8 cellular contexts compared by ENCODE assay signal in genomic region chr19:1259206-1259872, GRCh38. TPM values are rescaled to one million over a fixed set of nuclear protein-coding genes. Genes with fewer than 3 reads are reported as not detected.
A peak's percentile ranks its signal among the peaks of the same experiment; 100 is the strongest.
DNase-seq lines count a peak whose midpoint lies in the region; ATAC-seq and TF ChIP-seq lines count a peak whose summit lies in the region.

No MANE protein-coding gene starts in this region.

- peak overlapping the region; percentile 84 to 93 (median 90) for H3K27ac ChIP-seq in adrenal gland
- peak overlapping the region; percentile 45 for H3K27ac ChIP-seq in iPS-18a (ENCODE audit: low read length)
- no peak overlapping the region for H3K27ac ChIP-seq in foreskin keratinocyte

- intact Hi-C loops in adrenal gland (cut with DNase I) = no loop called here

- H3K9me3 ChIP-seq in adrenal gland (replicated peaks in 1 of 3) (no peaks in the 10 kb centered on the region), iPS-18a (ENCODE audit: control insufficient read depth, low read depth, low read length) (no peaks in the 10 kb centered on the region)

- WGBS in adrenal gland, 4 donors = 9 to 11% (median 11%) methylated on average over 8 to 17 of the region's 17 CpGs

- peak; percentile 56 for DNase-seq in SK-MEL-5 (ENCODE audit: low read depth, low spot score)
- peak; percentile 75 to 87 (median 78) for DNase-seq in adrenal gland
- peak; percentile 60 for DNase-seq in stimulated activated CD4-positive, alpha-beta T cell treated with anti-CD3 and anti-CD28 coated beads, Interleukin-12 subunit alpha, Interleukin-12 subunit beta, amount 100 ng/mL, for 4 hours
- DNase-seq in NCI-H187 (lab: John Stamatoyannopoulos, UW) = no peak
- no peak for DNase-seq in foreskin keratinocyte

- H3K36me3 ChIP-seq in adrenal gland (replicated peaks in 1 of 2) = peaks cover 0 to 40% of the 10 kb centered on the region in 2 donors
- H3K36me3 ChIP-seq in iPS-18a (ENCODE audit: control insufficient read depth, low read depth, low read length) = peaks cover 36% of the 10 kb centered on the region

- H3K27me3 ChIP-seq in adrenal gland (no peaks in the 10 kb centered on the region), iPS-18a (ENCODE audit: control insufficient read depth, insufficient read depth, low read length) (no peaks in the 10 kb centered on the region), foreskin keratinocyte (no peaks in the 10 kb centered on the region)

- H3K9ac ChIP-seq in iPS-18a (ENCODE audit: low read length) = peak overlapping the region; percentile 5

- H3K4me1 ChIP-seq in adrenal gland (replicated peaks in 1 of 2) (peaks cover 50 to 66% of the 10 kb centered on the region in 2 donors), iPS-18a (ENCODE audit: control insufficient read depth, low read depth, low read length) (peaks cover 30% of the 10 kb centered on the region), foreskin keratinocyte (peaks cover 10% of the 10 kb centered on the region)

- ATAC-seq in HG03045 (IDR thresholded peaks at IDR 0.05; ENCODE audit: unreplicated experiment) (peak; percentile 25), foreskin keratinocyte (no peak)

- TF ChIP-seq POLR2A in GM10847 (IDR thresholded peaks at IDR 0.05; ENCODE audit: extremely low read depth, insufficient read length) (peak; percentile 75), adrenal gland (IDR thresholded peaks at IDR 0.05) (no peak)

- H3K4me3 ChIP-seq in adrenal gland (peak overlapping the region in 1 of 4 donors; percentile 30), iPS-18a (ENCODE audit: low read length) (no peak overlapping the region)

- TF ChIP-seq CTCF in adrenal gland (IDR thresholded peaks at IDR 0.05) (no peak), foreskin keratinocyte (conservative IDR thresholded peaks at IDR 0.05) (no peak)

- in situ Hi-C loops in SK-MEL-5 (cut with HindIII; ENCODE audit: low pct_unique_long_range_greater_than_20kb, low sequenced_read_pairs) = no loop called here

RNA-seq across cellular contexts. Expression of gene CIRBP, which starts 9.8 kb away (rescaled TPM):
- 93.9 and 95.0 TPM in 2 replicates for total RNA-seq in SK-MEL-5 (2014; rRNA removed; shearing (Covaris generic))
- 126 and 167 TPM in 2 replicates for polyA plus RNA-seq in SK-MEL-5 (2015; cell fraction: cytosol; rRNA removed)
- polyA plus RNA-seq in SK-MEL-5 (2015; cell fraction: nucleus; rRNA removed) = 705 and 795 TPM in 2 replicates
- total RNA-seq in adrenal gland (1,000 to 10,000 TPM in 1 of 8 donors, 100 to 1,000 TPM in 7; 317 to 1,164 (median 685) TPM), foreskin keratinocyte (95.4 and 99.9 TPM in 2 replicates)
- polyA plus RNA-seq in adrenal gland (100 to 1,000 TPM; 360 to 990 (median 737) TPM), foreskin keratinocyte (128 and 129 TPM in 2 replicates)

RNA-seq across cellular contexts. Expression of gene MIDN, which starts 11.0 kb away (rescaled TPM):
- 4.6 and 8.8 TPM in 2 replicates for total RNA-seq in SK-MEL-5 (2014; rRNA removed; shearing (Covaris generic))
- polyA plus RNA-seq in SK-MEL-5 (2015; cell fraction: cytosol; rRNA removed) = 59.8 and 82.0 TPM in 2 replicates
- 118 and 124 TPM in 2 replicates for polyA plus RNA-seq in SK-MEL-5 (2015; cell fraction: nucleus; rRNA removed)
- total RNA-seq in adrenal gland (100 to 1,000 TPM in 5 of 8 donors, 10 to 100 TPM in 3; 20.0 to 189 (median 113) TPM), foreskin keratinocyte (21.3 and 24.4 TPM in 2 replicates)
- polyA plus RNA-seq in adrenal gland (10 to 100 TPM; 15.5 to 73.0 (median 46.8) TPM), foreskin keratinocyte (16.6 and 17.7 TPM in 2 replicates)

RNA-seq across cellular contexts. Expression of gene FAM174C, which starts 16.0 kb away (rescaled TPM):
- total RNA-seq in SK-MEL-5 (2014; rRNA removed; shearing (Covaris generic)) = 81.1 and 89.7 TPM in 2 replicates
- 217 and 296 TPM in 2 replicates for polyA plus RNA-seq in SK-MEL-5 (2015; cell fraction: cytosol; rRNA removed)
- 35.9 and 85.1 TPM in 2 replicates for polyA plus RNA-seq in SK-MEL-5 (2015; cell fraction: nucleus; rRNA removed)
- total RNA-seq in adrenal gland = 100 to 1,000 TPM in 3 of 8 donors, 10 to 100 TPM in 5; 67.4 to 279 (median 86.5) TPM
- polyA plus RNA-seq in adrenal gland = 100 to 1,000 TPM in 2 of 3 donors, 1 to 10 TPM in 1; 3.8 to 139 (median 123) TPM
- 48.1 and 50.9 TPM in 2 replicates for total RNA-seq in foreskin keratinocyte
- polyA plus RNA-seq in foreskin keratinocyte = 79.6 and 91.6 TPM in 2 replicates

RNA-seq across cellular contexts. Expression of gene ATP5F1D, which starts 17.8 kb away (rescaled TPM):
- total RNA-seq in SK-MEL-5 (2014; rRNA removed; shearing (Covaris generic)) = 30.3 and 36.6 TPM in 2 replicates
- 354 and 362 TPM in 2 replicates for polyA plus RNA-seq in SK-MEL-5 (2015; cell fraction: cytosol; rRNA removed)
- 82.5 and 99.9 TPM in 2 replicates for polyA plus RNA-seq in SK-MEL-5 (2015; cell fraction: nucleus; rRNA removed)
- total RNA-seq in adrenal gland = 100 to 1,000 TPM in 7 of 8 donors, 10 to 100 TPM in 1; 80.2 to 435 (median 229) TPM
- 1,000 to 10,000 TPM in 1 of 3 donors, 100 to 1,000 TPM in 1, 10 to 100 TPM in 1; 15.6 to 1,534 (median 925) TPM for polyA plus RNA-seq in adrenal gland
- 133 and 135 TPM in 2 replicates for total RNA-seq in foreskin keratinocyte
- 244 and 259 TPM in 2 replicates for polyA plus RNA-seq in foreskin keratinocyte

RNA-seq across cellular contexts. Expression of gene CBARP, which starts 21.5 kb away (rescaled TPM):
- 2.3 and 3.7 TPM in 2 replicates for total RNA-seq in SK-MEL-5 (2014; rRNA removed; shearing (Covaris generic))
- polyA plus RNA-seq in SK-MEL-5 (2015; cell fraction: cytosol; rRNA removed) = 11.9 and 12.8 TPM in 2 replicates
- 27.7 and 33.6 TPM in 2 replicates for polyA plus RNA-seq in SK-MEL-5 (2015; cell fraction: nucleus; rRNA removed)
- 1 to 10 TPM in 6 of 8 donors, not detected in 2; 1.0 to 5.0 (median 1.8) TPM for total RNA-seq in adrenal gland
- polyA plus RNA-seq in adrenal gland = 1 to 10 TPM in 2 of 3 donors, under 1 TPM in 1; 0.09 to 9.3 (median 2.2) TPM
- 3.0 and 3.1 TPM in 2 replicates for total RNA-seq in foreskin keratinocyte
- polyA plus RNA-seq in foreskin keratinocyte = 2.4 TPM in 2 replicates

Comparison
In these comparisons a context has a peak if more than half of its experiments do, and no peak if none do; other contexts are left out.
1. DNase-seq: peak in SK-MEL-5 (single experiment), adrenal gland (7 of 7) and stimulated activated CD4-positive, alpha-beta T cell treated with anti-CD3 and anti-CD28 coated beads, Interleukin-12 subunit alpha, Interleukin-12 subunit beta, amount 100 ng/mL, for 4 hours (single experiment); none in NCI-H187 (0 of 2) and foreskin keratinocyte (0 of 2).